Comparison of ENCODE assay signal across 1 cellular context in the genomic region with DNA sequence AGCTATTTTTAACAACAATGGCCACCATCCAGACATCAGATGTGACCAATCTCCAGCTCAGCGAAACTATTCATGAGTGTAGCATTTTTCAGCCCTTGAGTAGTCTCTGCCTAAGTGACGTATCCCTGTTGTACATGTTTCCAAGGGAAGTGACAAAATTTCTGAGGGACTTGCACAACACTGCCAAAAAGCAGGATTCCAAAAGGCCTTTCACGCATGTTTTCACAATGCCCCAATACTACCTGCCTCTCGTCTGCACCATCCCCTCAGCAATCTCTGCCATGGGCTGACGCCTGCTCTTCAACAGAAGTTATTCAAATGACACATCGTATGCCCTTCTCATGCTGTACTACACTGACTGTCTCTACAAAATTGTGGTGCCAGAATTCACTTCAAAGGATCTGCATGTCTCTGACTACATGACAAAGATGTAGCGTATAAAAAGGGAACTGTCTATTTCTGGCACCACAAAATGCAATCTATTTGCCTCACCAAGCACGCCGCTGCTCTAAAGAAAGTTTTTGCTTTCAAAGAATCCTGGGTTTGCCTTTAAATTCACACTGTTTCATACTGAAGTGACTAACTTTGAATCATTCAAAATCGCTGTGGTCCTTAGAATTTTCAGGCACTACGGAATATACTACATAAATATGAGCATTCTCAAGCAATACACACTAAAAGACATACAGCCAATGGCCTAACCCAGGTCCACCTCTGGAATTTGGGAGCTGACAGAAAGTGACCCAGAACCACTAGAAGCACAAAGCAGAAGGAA.
A peak's percentile ranks its signal among the peaks of the same experiment; 100 is the strongest.
TF ChIP-seq lines count a peak whose summit lies in the region.

No MANE protein-coding gene starts in this region.

TF ChIP-seq in K562, 482 proteins besides CTCF, POLR2A, EP300 and RAD21 (continued from another document):
- TF ChIP-seq, protein P1, sequence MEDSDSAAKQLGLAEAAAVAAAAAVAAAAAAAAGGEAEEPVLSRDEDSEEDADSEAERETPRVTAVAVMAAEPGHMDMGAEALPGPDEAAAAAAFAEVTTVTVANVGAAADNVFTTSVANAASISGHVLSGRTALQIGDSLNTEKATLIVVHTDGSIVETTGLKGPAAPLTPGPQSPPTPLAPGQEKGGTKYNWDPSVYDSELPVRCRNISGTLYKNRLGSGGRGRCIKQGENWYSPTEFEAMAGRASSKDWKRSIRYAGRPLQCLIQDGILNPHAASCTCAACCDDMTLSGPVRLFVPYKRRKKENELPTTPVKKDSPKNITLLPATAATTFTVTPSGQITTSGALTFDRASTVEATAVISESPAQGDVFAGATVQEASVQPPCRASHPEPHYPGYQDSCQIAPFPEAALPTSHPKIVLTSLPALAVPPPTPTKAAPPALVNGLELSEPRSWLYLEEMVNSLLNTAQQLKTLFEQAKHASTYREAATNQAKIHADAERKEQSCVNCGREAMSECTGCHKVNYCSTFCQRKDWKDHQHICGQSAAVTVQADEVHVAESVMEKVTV (CRISPR knock-in tag; IDR thresholded peaks at IDR 0.05), result no peak
- TF ChIP-seq CEBPB (tag; IDR thresholded peaks at IDR 0.05), result 0 out of 2 replicates have a peak, but pooled peaks have one; percentile 7
- TF ChIP-seq ARID1B (IDR thresholded peaks at IDR 0.05), result no peak
- TF ChIP-seq NCOA4 (IDR thresholded peaks at IDR 0.05; ENCODE audit: partially characterized antibody), result no peak
- TF ChIP-seq, protein P2, sequence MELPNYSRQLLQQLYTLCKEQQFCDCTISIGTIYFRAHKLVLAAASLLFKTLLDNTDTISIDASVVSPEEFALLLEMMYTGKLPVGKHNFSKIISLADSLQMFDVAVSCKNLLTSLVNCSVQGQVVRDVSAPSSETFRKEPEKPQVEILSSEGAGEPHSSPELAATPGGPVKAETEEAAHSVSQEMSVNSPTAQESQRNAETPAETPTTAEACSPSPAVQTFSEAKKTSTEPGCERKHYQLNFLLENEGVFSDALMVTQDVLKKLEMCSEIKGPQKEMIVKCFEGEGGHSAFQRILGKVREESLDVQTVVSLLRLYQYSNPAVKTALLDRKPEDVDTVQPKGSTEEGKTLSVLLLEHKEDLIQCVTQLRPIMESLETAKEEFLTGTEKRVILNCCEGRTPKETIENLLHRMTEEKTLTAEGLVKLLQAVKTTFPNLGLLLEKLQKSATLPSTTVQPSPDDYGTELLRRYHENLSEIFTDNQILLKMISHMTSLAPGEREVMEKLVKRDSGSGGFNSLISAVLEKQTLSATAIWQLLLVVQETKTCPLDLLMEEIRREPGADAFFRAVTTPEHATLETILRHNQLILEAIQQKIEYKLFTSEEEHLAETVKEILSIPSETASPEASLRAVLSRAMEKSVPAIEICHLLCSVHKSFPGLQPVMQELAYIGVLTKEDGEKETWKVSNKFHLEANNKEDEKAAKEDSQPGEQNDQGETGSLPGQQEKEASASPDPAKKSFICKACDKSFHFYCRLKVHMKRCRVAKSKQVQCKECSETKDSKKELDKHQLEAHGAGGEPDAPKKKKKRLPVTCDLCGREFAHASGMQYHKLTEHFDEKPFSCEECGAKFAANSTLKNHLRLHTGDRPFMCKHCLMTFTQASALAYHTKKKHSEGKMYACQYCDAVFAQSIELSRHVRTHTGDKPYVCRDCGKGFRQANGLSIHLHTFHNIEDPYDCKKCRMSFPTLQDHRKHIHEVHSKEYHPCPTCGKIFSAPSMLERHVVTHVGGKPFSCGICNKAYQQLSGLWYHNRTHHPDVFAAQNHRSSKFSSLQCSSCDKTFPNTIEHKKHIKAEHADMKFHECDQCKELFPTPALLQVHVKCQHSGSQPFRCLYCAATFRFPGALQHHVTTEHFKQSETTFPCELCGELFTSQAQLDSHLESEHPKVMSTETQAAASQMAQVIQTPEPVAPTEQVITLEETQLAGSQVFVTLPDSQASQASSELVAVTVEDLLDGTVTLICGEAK (IDR thresholded peaks at IDR 0.05), result 0 out of 2 replicates have a peak, but pooled peaks have one; percentile 44
- TF ChIP-seq, protein P2 (CRISPR knock-in tag; IDR thresholded peaks at IDR 0.05), result no peak
- TF ChIP-seq BMI1 (IDR thresholded peaks at IDR 0.05; ENCODE audit: low read length), result no peak
- TF ChIP-seq ZNF174 (CRISPR knock-in tag; IDR thresholded peaks at IDR 0.05), result no peak
- TF ChIP-seq BCOR (IDR thresholded peaks at IDR 0.05), result 0 out of 2 replicates have a peak, but pooled peaks have one; percentile 3
- no peak for TF ChIP-seq NUFIP1 (IDR thresholded peaks at IDR 0.05; ENCODE audit: partially characterized antibody)
- no peak for TF ChIP-seq ZNF324 (CRISPR knock-in tag; IDR thresholded peaks at IDR 0.05)
- TF ChIP-seq TFAM (CRISPR knock-in tag; conservative IDR thresholded peaks at IDR 0.05), result no peak
- TF ChIP-seq IFI16 (CRISPR knock-in tag; IDR thresholded peaks at IDR 0.05), result no peak
- no peak for TF ChIP-seq HMG20A (CRISPR knock-in tag; conservative IDR thresholded peaks at IDR 0.05)
- TF ChIP-seq EGR1 (conservative IDR thresholded peaks at IDR 0.05), result no peak
- TF ChIP-seq NR2C2 (CRISPR knock-in tag; IDR thresholded peaks at IDR 0.05), result no peak
- no peak for TF ChIP-seq NR2C2 (tag; IDR thresholded peaks at IDR 0.05)
- TF ChIP-seq MAFG (tag; conservative IDR thresholded peaks at IDR 0.05), result no peak
- no peak for TF ChIP-seq MIER1 (IDR thresholded peaks at IDR 0.05; ENCODE audit: low read depth)
- TF ChIP-seq, protein P3, sequence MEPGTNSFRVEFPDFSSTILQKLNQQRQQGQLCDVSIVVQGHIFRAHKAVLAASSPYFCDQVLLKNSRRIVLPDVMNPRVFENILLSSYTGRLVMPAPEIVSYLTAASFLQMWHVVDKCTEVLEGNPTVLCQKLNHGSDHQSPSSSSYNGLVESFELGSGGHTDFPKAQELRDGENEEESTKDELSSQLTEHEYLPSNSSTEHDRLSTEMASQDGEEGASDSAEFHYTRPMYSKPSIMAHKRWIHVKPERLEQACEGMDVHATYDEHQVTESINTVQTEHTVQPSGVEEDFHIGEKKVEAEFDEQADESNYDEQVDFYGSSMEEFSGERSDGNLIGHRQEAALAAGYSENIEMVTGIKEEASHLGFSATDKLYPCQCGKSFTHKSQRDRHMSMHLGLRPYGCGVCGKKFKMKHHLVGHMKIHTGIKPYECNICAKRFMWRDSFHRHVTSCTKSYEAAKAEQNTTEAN (CRISPR knock-in tag; IDR thresholded peaks at IDR 0.05), result no peak
- no peak for TF ChIP-seq SIX5 (IDR thresholded peaks at IDR 0.05; ENCODE audit: borderline replicate concordance in 1 of 2, insufficient read depth in 1 of 2, low read depth in 1 of 2, low read length in 2 of 2)
- no peak for TF ChIP-seq ZNF584 (CRISPR knock-in tag; IDR thresholded peaks at IDR 0.05; ENCODE audit: low read depth)
- TF ChIP-seq BHLHE40 (IDR thresholded peaks at IDR 0.05; ENCODE audit: low read length), result no peak
- TF ChIP-seq, protein P4, sequence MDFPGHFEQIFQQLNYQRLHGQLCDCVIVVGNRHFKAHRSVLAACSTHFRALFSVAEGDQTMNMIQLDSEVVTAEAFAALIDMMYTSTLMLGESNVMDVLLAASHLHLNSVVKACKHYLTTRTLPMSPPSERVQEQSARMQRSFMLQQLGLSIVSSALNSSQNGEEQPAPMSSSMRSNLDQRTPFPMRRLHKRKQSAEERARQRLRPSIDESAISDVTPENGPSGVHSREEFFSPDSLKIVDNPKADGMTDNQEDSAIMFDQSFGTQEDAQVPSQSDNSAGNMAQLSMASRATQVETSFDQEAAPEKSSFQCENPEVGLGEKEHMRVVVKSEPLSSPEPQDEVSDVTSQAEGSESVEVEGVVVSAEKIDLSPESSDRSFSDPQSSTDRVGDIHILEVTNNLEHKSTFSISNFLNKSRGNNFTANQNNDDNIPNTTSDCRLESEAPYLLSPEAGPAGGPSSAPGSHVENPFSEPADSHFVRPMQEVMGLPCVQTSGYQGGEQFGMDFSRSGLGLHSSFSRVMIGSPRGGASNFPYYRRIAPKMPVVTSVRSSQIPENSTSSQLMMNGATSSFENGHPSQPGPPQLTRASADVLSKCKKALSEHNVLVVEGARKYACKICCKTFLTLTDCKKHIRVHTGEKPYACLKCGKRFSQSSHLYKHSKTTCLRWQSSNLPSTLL (IDR thresholded peaks at IDR 0.05), result no peak
- TF ChIP-seq NONO (IDR thresholded peaks at IDR 0.05; ENCODE audit: low read depth in 2 of 2, low read length in 1 of 2), result no peak
